10 cellular contexts compared by ENCODE assay signal in the genomic region with DNA sequence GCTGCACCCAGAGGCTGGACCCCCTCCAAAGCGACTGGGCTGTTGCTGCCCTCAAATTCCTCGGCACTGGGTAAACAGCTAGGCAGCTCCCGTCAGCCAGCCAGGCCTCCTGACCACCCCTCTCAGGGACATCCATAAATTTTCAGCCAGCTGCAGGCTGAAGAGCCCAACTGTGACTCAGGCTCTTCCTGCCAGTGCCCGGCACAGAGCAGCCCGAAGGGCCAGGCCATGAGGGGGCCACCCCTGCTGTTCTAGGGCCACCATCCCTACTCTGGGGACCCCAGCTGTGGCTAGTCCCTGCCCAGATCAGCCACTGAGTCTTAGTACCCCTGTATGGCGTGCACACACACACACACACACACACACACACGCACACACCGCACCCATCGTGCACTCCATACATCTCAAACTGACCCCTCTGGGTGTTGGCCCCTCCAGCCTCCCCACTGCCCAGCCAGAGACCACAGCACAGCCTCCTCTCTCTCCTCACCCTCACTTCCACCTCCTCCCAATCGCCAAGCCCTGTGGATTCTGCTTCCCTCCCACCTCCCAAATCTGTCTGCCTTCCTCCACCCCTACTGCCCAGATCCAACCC. TPM values are rescaled to one million over a fixed set of nuclear protein-coding genes. Genes with fewer than 3 reads are reported as not detected.
A peak's percentile ranks its signal among the peaks of the same experiment; 100 is the strongest.
DNase-seq lines count a peak whose midpoint lies in the region; ATAC-seq and TF ChIP-seq lines count a peak whose summit lies in the region.
"Had no signal": no experiment of that assay in that cellular context is flagged by ENCODE, and none has a peak within 500 bp of the region (broad histone marks: within the 10 kb centered on the region; RNA-seq: fewer than 3 reads in every experiment).

No MANE protein-coding gene starts in this region.

- H3K27ac Mint-ChIP-seq in type B pancreatic cell: no peak overlapping the region

- WGBS in mesendoderm (ENCODE audit: extremely low coverage, insufficient coverage, low lambda C conversion rate): no CpG with 5 or more reads among the region's 10 CpGs
- 69 to 82% methylated on average over 10 of the region's 10 CpGs for WGBS in tibial nerve, 2 donors

- H4K8ac ChIP-seq in mesendoderm (ENCODE audit: low read depth, low read length): no peak overlapping the region

- H2AK5ac ChIP-seq in mesendoderm (ENCODE audit: low read length): no peak overlapping the region

- no peak overlapping the region for H2BK15ac ChIP-seq in mesendoderm (replicated peaks; ENCODE audit: low read depth)

- H3K79me1 ChIP-seq in mesendoderm (ENCODE audit: low read length): no peaks in the 10 kb centered on the region

- H3K27me3 Mint-ChIP-seq in type B pancreatic cell: no peaks in the 10 kb centered on the region

- no peak for TF ChIP-seq EP300 in tibial nerve (IDR thresholded peaks at IDR 0.05)

- ATAC-seq in thoracic aorta (ENCODE audit: insufficient number of reproducible peaks, low FRiP score, low read depth): peak; percentile 51

- peaks cover 23% of the 10 kb centered on the region for H3K4me1 Mint-ChIP-seq in type B pancreatic cell (ENCODE audit: unreplicated experiment)

- no peak overlapping the region for H4K5ac ChIP-seq in mesendoderm (ENCODE audit: low read length)

- no peak for TF ChIP-seq CTCF in thoracic aorta (IDR thresholded peaks at IDR 0.05)
- TF ChIP-seq CTCF in tibial nerve (IDR thresholded peaks at IDR 0.05): no peak
- no peak for TF ChIP-seq CTCF in type B pancreatic cell (conservative IDR thresholded peaks at IDR 0.05)
- TF ChIP-seq CTCF in WERI-Rb-1 (IDR thresholded peaks at IDR 0.05; ENCODE audit: low read depth, low read length): no peak

- H2BK120ac ChIP-seq in mesendoderm (ENCODE audit: low read depth, low read length): no peak overlapping the region

- H3K56ac ChIP-seq in mesendoderm (ENCODE audit: low read length): peak overlapping the region; percentile 42

- no peaks in the 10 kb centered on the region for H3K9me3 ChIP-seq in thoracic aorta
- no peaks in the 10 kb centered on the region for H3K9me3 ChIP-seq in tibial nerve
- H3K9me3 ChIP-seq in WERI-Rb-1 (ENCODE audit: severe bottlenecking): no peaks in the 10 kb centered on the region

- no peak overlapping the region for H3K27ac ChIP-seq in mesendoderm (ENCODE audit: low read depth, low read length)
- H3K27ac ChIP-seq in thoracic aorta: peak overlapping the region; percentile 59 to 81
- peak overlapping the region in 1 of 4 donors; percentile 15 for H3K27ac ChIP-seq in tibial nerve
- H3K27ac ChIP-seq in WERI-Rb-1: no peak overlapping the region

- TF ChIP-seq POLR2A in tibial nerve (IDR thresholded peaks at IDR 0.05): no peak

- H3K9me3 Mint-ChIP-seq in type B pancreatic cell: no peaks in the 10 kb centered on the region

- no peak overlapping the region for H3K4me2 ChIP-seq in mesendoderm (ENCODE audit: low read length)

- no peak overlapping the region for H3K4me3 Mint-ChIP-seq in type B pancreatic cell

- no peak overlapping the region for H3K4ac ChIP-seq in mesendoderm (ENCODE audit: low read depth, low read length)

- H3K36me3 Mint-ChIP-seq in type B pancreatic cell: no peaks in the 10 kb centered on the region

- H3K27me3 ChIP-seq in mesendoderm (ENCODE audit: insufficient read depth, low read length, poor library complexity): no peaks in the 10 kb centered on the region
- no peaks in the 10 kb centered on the region for H3K27me3 ChIP-seq in thoracic aorta (replicated peaks; ENCODE audit: insufficient read depth)
- H3K27me3 ChIP-seq in tibial nerve: no peaks in the 10 kb centered on the region
- no peaks in the 10 kb centered on the region for H3K27me3 ChIP-seq in WERI-Rb-1 (ENCODE audit: insufficient read depth, low read depth, severe bottlenecking)

- no peak overlapping the region for H3K9ac ChIP-seq in mesendoderm (ENCODE audit: low read length)

- peak; percentile 13 for DNase-seq in NCI-H510A treated with DMSO at 0.1 percent for 48 hours (lab: John Stamatoyannopoulos, UW)
- no peak for DNase-seq in NCI-H510A (lab: John Stamatoyannopoulos, UW)
- peak; percentile 85 for DNase-seq in amniotic epithelial cell (ENCODE audit: low read depth)
- no peak for DNase-seq in mesendoderm
- no peak for DNase-seq in thoracic aorta (ENCODE audit: low spot score)
- DNase-seq in tibial nerve (ENCODE audit: low spot score in 2 of 2): no peak
- DNase-seq in type B pancreatic cell (ENCODE audit: extremely low spot score, unreplicated experiment): no peak
- no peak for DNase-seq in WERI-Rb-1
- DNase-seq: SIG-M5 had no signal

- no peaks in the 10 kb centered on the region for H3K79me2 ChIP-seq in mesendoderm (ENCODE audit: control insufficient read depth, insufficient read depth, low read length)

- H3K36me3 ChIP-seq in mesendoderm (ENCODE audit: control insufficient read depth, insufficient read depth, low read length) (no peaks in the 10 kb centered on the region), thoracic aorta (no peaks in the 10 kb centered on the region), tibial nerve (no peaks in the 10 kb centered on the region), WERI-Rb-1 (no peaks in the 10 kb centered on the region)

- H3K23ac ChIP-seq in mesendoderm (ENCODE audit: low read length): no peak overlapping the region

- H3K4me3 ChIP-seq in mesendoderm (ENCODE audit: low read length) (no peak overlapping the region), thoracic aorta (no peak overlapping the region), tibial nerve (no peak overlapping the region), WERI-Rb-1 (ENCODE audit: low read depth, low read length) (no peak overlapping the region)

- no peaks in the 10 kb centered on the region for H3K4me1 ChIP-seq in mesendoderm (ENCODE audit: control insufficient read depth, low read depth, low read length)
- H3K4me1 ChIP-seq in thoracic aorta (ENCODE audit: control insufficient read depth in 1 of 2, low read depth in 2 of 2): peaks cover 13 to 35% of the 10 kb centered on the region in 2 donors
- peaks cover 0 to 36% (median 21%) of the 10 kb centered on the region in 4 donors for H3K4me1 ChIP-seq in tibial nerve

- no peak overlapping the region for H3K18ac ChIP-seq in mesendoderm (ENCODE audit: low read length)

- H2BK5ac ChIP-seq in mesendoderm (ENCODE audit: low read length): no peak overlapping the region

RNA-seq across cellular contexts. Expression of a gene that starts 6.2 kb away (rescaled TPM):
- 0.70 TPM for polyA plus RNA-seq in mesendoderm (2013, experiment 1 of 2)
- 0.64 TPM for polyA plus RNA-seq in mesendoderm (2013, experiment 2 of 2)
- total RNA-seq in thoracic aorta (100 to 1,000 TPM in 1 of 2 donors, 10 to 100 TPM in 1; 91.0 to 127 TPM), tibial nerve (10 to 100 TPM; 21.1 to 67.8 (median 43.1) TPM), type B pancreatic cell (ENCODE audit: low replicate concordance) (0.24 and 0.29 TPM in 2 replicates)

RNA-seq across cellular contexts. Expression of a gene that starts 40.4 kb away (rescaled TPM):
- polyA plus RNA-seq in mesendoderm (2013, experiment 1 of 2): 0.07 TPM
- polyA plus RNA-seq in mesendoderm (2013, experiment 2 of 2): 0.08 TPM
- total RNA-seq in thoracic aorta (1 to 10 TPM in 1 of 2 donors, not detected in 1; 1.5 TPM), tibial nerve (not detected), type B pancreatic cell (ENCODE audit: low replicate concordance) (0.24 and 0.40 TPM in 2 replicates)
- total RNA-seq: mesenteric fat pad had no signal

Comparison
In these comparisons a context has a peak if more than half of its experiments do, and no peak if none do; other contexts are left out.
1. DNase-seq: peak in NCI-H510A treated with DMSO at 0.1 percent for 48 hours (single experiment) and amniotic epithelial cell (single experiment); none in NCI-H510A (single experiment), mesendoderm (single experiment), thoracic aorta (single experiment), tibial nerve (0 of 2), type B pancreatic cell (single experiment) and WERI-Rb-1 (single experiment).
2. H3K27ac ChIP-seq: peak in thoracic aorta (2 of 2); none in mesendoderm (single experiment) and WERI-Rb-1 (single experiment).
3. RNA of a gene that starts 6.2 kb away (total RNA-seq): 91.0 to 127 TPM in thoracic aorta and 21.1 to 67.8 TPM in tibial nerve; 0.24 to 0.29 TPM in type B pancreatic cell; every median in the first group is over 10 times any median in the second.